ENCODE assay signal across 16 cellular contexts in the genomic region with DNA sequence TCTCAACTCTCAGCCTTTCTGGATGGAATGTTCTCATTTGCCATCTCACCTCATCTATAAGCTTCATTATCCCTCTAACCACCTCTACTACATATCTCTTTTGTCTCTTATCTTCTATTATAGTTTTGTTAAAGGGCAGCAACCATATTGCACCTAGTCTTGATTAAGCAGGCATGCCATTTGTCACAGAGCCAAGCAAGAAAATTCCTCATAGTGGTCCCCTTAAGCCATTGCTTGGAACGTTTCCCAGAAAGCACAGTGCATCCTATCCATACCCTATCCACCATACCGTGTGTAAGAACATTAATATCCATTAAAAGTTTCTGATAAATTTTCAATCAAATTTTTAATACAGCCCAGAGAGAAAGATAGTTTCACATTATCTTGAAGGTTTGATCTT.
A peak's percentile ranks its signal among the peaks of the same experiment; 100 is the strongest.
DNase-seq lines count a peak whose midpoint lies in the region; ATAC-seq and TF ChIP-seq lines count a peak whose summit lies in the region.
"Had no signal": no experiment of that assay in that cellular context is flagged by ENCODE, and none has a peak within 500 bp of the region (broad histone marks: within the 10 kb centered on the region; RNA-seq: fewer than 3 reads in every experiment).

No MANE protein-coding gene starts in this region.

- H3K27ac ChIP-seq in A673 (ENCODE audit: low read depth, low read length, poor library complexity, severe bottlenecking) (no peak overlapping the region), SK-N-SH (ENCODE audit: low read depth in 2 of 2, low read length in 1 of 2) (peak overlapping the region in 1 of 2 experiments; percentile 28; a peak in 2 of 4 replicates)
- H3K27ac ChIP-seq: 22Rv1; BLaER1 treated with 17β-estradiol and CSF1 and Interleukin-3, amounts not matched to agents 10 nM and 100 nM had no signal

- peaks cover 32% of the 10 kb centered on the region for H3K4me1 ChIP-seq in A673 (ENCODE audit: insufficient read depth, low read length, poor library complexity, severe bottlenecking)
- peaks cover 5 to 18% of the 10 kb centered on the region in 2 experiments; a peak in 3 of 4 replicates for H3K4me1 ChIP-seq in SK-N-SH (ENCODE audit: control insufficient read depth in 1 of 2, insufficient read depth in 2 of 2, low read depth in 1 of 2, low read length in 1 of 2)

- CTCF ChIA-PET in A673 (lab: Charles Lee): no interaction called here
- CTCF ChIA-PET in SK-N-SH (lab: Yijun Ruan, JAX): interaction anchor here (1.6 kb wide), 1 partner anchor 13 kb away, joined by 4 read pairs; no protein-coding TSS in a partner anchor

- peaks cover 10% of the 10 kb centered on the region for H3K9me3 Mint-ChIP-seq in nephron

- H3K4me2 ChIP-seq in SK-N-SH: no peak overlapping the region
- H3K4me2 ChIP-seq: BLaER1 treated with 17β-estradiol and CSF1 and Interleukin-3, amounts not matched to agents 10 nM and 100 nM had no signal

- H3K4me3 Mint-ChIP-seq in nephron: no peak overlapping the region
- H3K4me3 Mint-ChIP-seq: CD4-positive, CD25-positive, alpha-beta regulatory T cell; HFFc6 had no signal

- H3K4me3 ChIP-seq in A673 (ENCODE audit: low read depth, low read length, poor library complexity, severe bottlenecking) (no peak overlapping the region), SK-N-SH (ENCODE audit: low read depth in 2 of 2, low read length in 1 of 2) (no peak overlapping the region)
- H3K4me3 ChIP-seq: BLaER1 treated with 17β-estradiol and CSF1 and Interleukin-3, amounts not matched to agents 10 nM and 100 nM; GM12878 had no signal

- H3F3A ChIP-seq in SK-N-SH (replicated peaks; ENCODE audit: insufficient read depth): no peaks in the 10 kb centered on the region

- peaks cover 3% of the 10 kb centered on the region for H3K9me3 ChIP-seq in A673 (ENCODE audit: low read depth, low read length, poor library complexity, severe bottlenecking)
- H3K9me3 ChIP-seq in SK-N-SH: no peaks in the 10 kb centered on the region

- no peaks in the 10 kb centered on the region for H3K79me2 ChIP-seq in SK-N-SH (ENCODE audit: insufficient read depth)

- intact Hi-C loops in A673 (cut with micrococcal nuclease; ENCODE audit: unreplicated experiment): no loop called here

- POLR2A ChIA-PET in A673 (lab: Charles Lee; ENCODE audit: low non-redundant PET) (no interaction called here), SK-N-SH (lab: Yijun Ruan, JAX) (no interaction called here)

- peak; percentile 21 for DNase-seq in DMS79 treated with DMSO at 0.1 percent for 48 hours (lab: John Stamatoyannopoulos, UW)
- no peak for DNase-seq in DMS79 (lab: John Stamatoyannopoulos, UW)
- DNase-seq in A673 (ENCODE audit: low spot score): peak; percentile 80
- DNase-seq in SK-N-SH: no peak
- no peak for DNase-seq in NCI-H128 (lab: John Stamatoyannopoulos, UW; ENCODE audit: unreplicated experiment)
- no peak for DNase-seq in HK-2 (ENCODE audit: unreplicated experiment)
- DNase-seq: AML-193; CD4-positive, CD25-positive, alpha-beta regulatory T cell; DMS53; HCEC 1CT; HFFc6 had no signal

- H3K9ac ChIP-seq in SK-N-SH: no peak overlapping the region
- H3K9ac ChIP-seq: BLaER1 treated with 17β-estradiol and CSF1 and Interleukin-3, amounts not matched to agents 10 nM and 100 nM had no signal

- no peaks in the 10 kb centered on the region for H3K27me3 ChIP-seq in A673 (replicated peaks; ENCODE audit: insufficient read depth, low read depth, low read length, poor library complexity)
- H3K27me3 ChIP-seq in SK-N-SH (ENCODE audit: insufficient read depth): no peaks in the 10 kb centered on the region
- H3K27me3 ChIP-seq: BLaER1 treated with 17β-estradiol and CSF1 and Interleukin-3, amounts not matched to agents 10 nM and 100 nM had no signal

- no peaks in the 10 kb centered on the region for H3K9me2 ChIP-seq in SK-N-SH

- peaks cover 27% of the 10 kb centered on the region for H3K4me1 Mint-ChIP-seq in nephron
- H3K4me1 Mint-ChIP-seq: CD4-positive, CD25-positive, alpha-beta regulatory T cell had no signal

- no peak for ATAC-seq in HG03520 (IDR thresholded peaks at IDR 0.05; ENCODE audit: unreplicated experiment)
- ATAC-seq: GM12878 had no signal

- peak overlapping the region; percentile 46 to 75 (median 52) for H3K27ac Mint-ChIP-seq in nephron
- H3K27ac Mint-ChIP-seq: CD4-positive, CD25-positive, alpha-beta regulatory T cell; HFFc6 had no signal

- TF ChIP-seq CTCF in A673 (conservative IDR thresholded peaks at IDR 0.05; ENCODE audit: low read depth, low read length) (no peak), SK-N-SH (IDR thresholded peaks at IDR 0.05) (no peak), nephron (IDR thresholded peaks at IDR 0.05; ENCODE audit: unreplicated experiment in 3 of 3) (no peak)

- H3K27me3 Mint-ChIP-seq in nephron (ENCODE audit: low read depth): no peaks in the 10 kb centered on the region
- H3K27me3 Mint-ChIP-seq: CD4-positive, CD25-positive, alpha-beta regulatory T cell had no signal

- no TSS peak for BruUV-seq in A673 (replicated peaks; lab: Mats Ljungman, UMichigan)

- no peak overlapping the region for H2AFZ ChIP-seq in SK-N-SH (ENCODE audit: low read depth)

- peak in 1 of 2 experiments; percentile 62; a peak in 2 of 4 replicates for TF ChIP-seq EP300 in SK-N-SH (IDR thresholded peaks at IDR 0.05; ENCODE audit: borderline replicate concordance in 1 of 2, low read depth in 1 of 2, low read length in 1 of 2)

- H3K36me3 ChIP-seq in A673 (ENCODE audit: insufficient read depth, low read length, poor library complexity, severe bottlenecking) (no peaks in the 10 kb centered on the region), SK-N-SH (replicated peaks in 1 of 2; ENCODE audit: control insufficient read depth in 1 of 2, insufficient read depth in 2 of 2, low read length in 1 of 2) (no peaks in the 10 kb centered on the region)
- H3K36me3 ChIP-seq: BLaER1 treated with 17β-estradiol and CSF1 and Interleukin-3, amounts not matched to agents 10 nM and 100 nM had no signal

- TF ChIP-seq RAD21 in SK-N-SH (IDR thresholded peaks at IDR 0.05; ENCODE audit: low read length): no peak

- no peaks in the 10 kb centered on the region for H4K20me1 ChIP-seq in SK-N-SH (ENCODE audit: insufficient read depth)
- H4K20me1 ChIP-seq: BLaER1 treated with 17β-estradiol and CSF1 and Interleukin-3, amounts not matched to agents 10 nM and 100 nM had no signal

- H3K36me3 Mint-ChIP-seq in nephron (ENCODE audit: low read depth): peaks cover 18% of the 10 kb centered on the region
- H3K36me3 Mint-ChIP-seq: CD4-positive, CD25-positive, alpha-beta regulatory T cell had no signal

- 2% methylated on average over 2 of the region's 2 CpGs for WGBS in SK-N-SH (ENCODE audit: low lambda C conversion rate)

TF ChIP-seq in SK-N-SH, 30 proteins besides CTCF, POLR2A, EP300 and RAD21 (continues in another document):
- TF ChIP-seq, protein P1, sequence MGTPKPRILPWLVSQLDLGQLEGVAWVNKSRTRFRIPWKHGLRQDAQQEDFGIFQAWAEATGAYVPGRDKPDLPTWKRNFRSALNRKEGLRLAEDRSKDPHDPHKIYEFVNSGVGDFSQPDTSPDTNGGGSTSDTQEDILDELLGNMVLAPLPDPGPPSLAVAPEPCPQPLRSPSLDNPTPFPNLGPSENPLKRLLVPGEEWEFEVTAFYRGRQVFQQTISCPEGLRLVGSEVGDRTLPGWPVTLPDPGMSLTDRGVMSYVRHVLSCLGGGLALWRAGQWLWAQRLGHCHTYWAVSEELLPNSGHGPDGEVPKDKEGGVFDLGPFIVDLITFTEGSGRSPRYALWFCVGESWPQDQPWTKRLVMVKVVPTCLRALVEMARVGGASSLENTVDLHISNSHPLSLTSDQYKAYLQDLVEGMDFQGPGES (IDR thresholded peaks at IDR 0.05; ENCODE audit: low read depth, low read length): no peak
- TF ChIP-seq CHD2 (IDR thresholded peaks at IDR 0.05; ENCODE audit: low read length, partially characterized antibody): peak; percentile 34
- 0 out of 2 replicates have a peak, but pooled peaks have one; percentile 15 for TF ChIP-seq TCF12 (IDR thresholded peaks at IDR 0.05)
- TF ChIP-seq SMC3 (IDR thresholded peaks at IDR 0.05; ENCODE audit: low read depth, low read length): no peak
- no peak for TF ChIP-seq TAF1 (IDR thresholded peaks at IDR 0.05; ENCODE audit: borderline replicate concordance, low read depth, low read length)
- TF ChIP-seq YY1 (IDR thresholded peaks at IDR 0.05; ENCODE audit: low read depth): no peak
- no peak for TF ChIP-seq TEAD4 (IDR thresholded peaks at IDR 0.05; ENCODE audit: borderline replicate concordance, insufficient read depth)
- peak; percentile 54; the same call in 1 of the 2 replicates for TF ChIP-seq RCOR1 (IDR thresholded peaks at IDR 0.05; ENCODE audit: low read length)
- no peak for TF ChIP-seq MXI1 (IDR thresholded peaks at IDR 0.05; ENCODE audit: low read depth, low read length)
- no peak for TF ChIP-seq USF2 (IDR thresholded peaks at IDR 0.05; ENCODE audit: borderline replicate concordance, low read depth, low read length)
- TF ChIP-seq NFIC (IDR thresholded peaks at IDR 0.05; ENCODE audit: borderline replicate concordance): 0 out of 2 replicates have a peak, but pooled peaks have one; percentile 20
- no peak for TF ChIP-seq MEF2A (IDR thresholded peaks at IDR 0.05; ENCODE audit: borderline replicate concordance, low read depth)
- no peak for TF ChIP-seq EZH2phosphoT487 (IDR thresholded peaks at IDR 0.05; ENCODE audit: borderline replicate concordance, low read depth)
- no peak for TF ChIP-seq NRF1 (IDR thresholded peaks at IDR 0.05; ENCODE audit: low read depth, low read length)
- TF ChIP-seq ZBTB33 (IDR thresholded peaks at IDR 0.05; ENCODE audit: borderline replicate concordance, low read depth): no peak

Comparison
In these comparisons a context has a peak if more than half of its experiments do, and no peak if none do; other contexts are left out.
1. DNase-seq: peak in DMS79 treated with DMSO at 0.1 percent for 48 hours (single experiment) and A673 (single experiment); none in DMS79 (single experiment), SK-N-SH (single experiment), NCI-H128 (single experiment) and HK-2 (single experiment).